1 cellular context compared by ENCODE assay signal in the genomic region with DNA sequence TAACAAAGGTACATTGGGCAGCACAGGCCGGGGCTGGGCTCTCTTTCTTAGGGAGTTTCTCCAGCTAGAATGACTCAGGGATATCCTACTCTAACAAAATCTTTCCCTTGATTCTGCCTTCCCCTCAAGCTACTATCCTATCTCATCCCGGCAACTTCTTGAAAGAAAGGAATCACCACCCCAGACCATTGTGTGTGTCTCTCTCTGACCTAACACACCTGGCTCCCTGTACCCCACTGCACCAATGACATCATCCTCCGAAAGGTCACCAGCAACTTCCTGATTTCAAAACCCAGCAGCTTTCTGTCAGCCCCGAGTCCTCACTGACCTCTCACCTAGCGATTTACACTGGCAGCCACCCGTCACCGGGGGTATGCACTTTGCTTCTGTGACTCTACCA.
TF ChIP-seq lines count a peak whose summit lies in the region.

No MANE protein-coding gene starts in this region.

TF ChIP-seq in GM23338, 12 proteins besides CTCF, POLR2A, EP300 and RAD21 (continued from another document):
- TF ChIP-seq, protein P1, sequence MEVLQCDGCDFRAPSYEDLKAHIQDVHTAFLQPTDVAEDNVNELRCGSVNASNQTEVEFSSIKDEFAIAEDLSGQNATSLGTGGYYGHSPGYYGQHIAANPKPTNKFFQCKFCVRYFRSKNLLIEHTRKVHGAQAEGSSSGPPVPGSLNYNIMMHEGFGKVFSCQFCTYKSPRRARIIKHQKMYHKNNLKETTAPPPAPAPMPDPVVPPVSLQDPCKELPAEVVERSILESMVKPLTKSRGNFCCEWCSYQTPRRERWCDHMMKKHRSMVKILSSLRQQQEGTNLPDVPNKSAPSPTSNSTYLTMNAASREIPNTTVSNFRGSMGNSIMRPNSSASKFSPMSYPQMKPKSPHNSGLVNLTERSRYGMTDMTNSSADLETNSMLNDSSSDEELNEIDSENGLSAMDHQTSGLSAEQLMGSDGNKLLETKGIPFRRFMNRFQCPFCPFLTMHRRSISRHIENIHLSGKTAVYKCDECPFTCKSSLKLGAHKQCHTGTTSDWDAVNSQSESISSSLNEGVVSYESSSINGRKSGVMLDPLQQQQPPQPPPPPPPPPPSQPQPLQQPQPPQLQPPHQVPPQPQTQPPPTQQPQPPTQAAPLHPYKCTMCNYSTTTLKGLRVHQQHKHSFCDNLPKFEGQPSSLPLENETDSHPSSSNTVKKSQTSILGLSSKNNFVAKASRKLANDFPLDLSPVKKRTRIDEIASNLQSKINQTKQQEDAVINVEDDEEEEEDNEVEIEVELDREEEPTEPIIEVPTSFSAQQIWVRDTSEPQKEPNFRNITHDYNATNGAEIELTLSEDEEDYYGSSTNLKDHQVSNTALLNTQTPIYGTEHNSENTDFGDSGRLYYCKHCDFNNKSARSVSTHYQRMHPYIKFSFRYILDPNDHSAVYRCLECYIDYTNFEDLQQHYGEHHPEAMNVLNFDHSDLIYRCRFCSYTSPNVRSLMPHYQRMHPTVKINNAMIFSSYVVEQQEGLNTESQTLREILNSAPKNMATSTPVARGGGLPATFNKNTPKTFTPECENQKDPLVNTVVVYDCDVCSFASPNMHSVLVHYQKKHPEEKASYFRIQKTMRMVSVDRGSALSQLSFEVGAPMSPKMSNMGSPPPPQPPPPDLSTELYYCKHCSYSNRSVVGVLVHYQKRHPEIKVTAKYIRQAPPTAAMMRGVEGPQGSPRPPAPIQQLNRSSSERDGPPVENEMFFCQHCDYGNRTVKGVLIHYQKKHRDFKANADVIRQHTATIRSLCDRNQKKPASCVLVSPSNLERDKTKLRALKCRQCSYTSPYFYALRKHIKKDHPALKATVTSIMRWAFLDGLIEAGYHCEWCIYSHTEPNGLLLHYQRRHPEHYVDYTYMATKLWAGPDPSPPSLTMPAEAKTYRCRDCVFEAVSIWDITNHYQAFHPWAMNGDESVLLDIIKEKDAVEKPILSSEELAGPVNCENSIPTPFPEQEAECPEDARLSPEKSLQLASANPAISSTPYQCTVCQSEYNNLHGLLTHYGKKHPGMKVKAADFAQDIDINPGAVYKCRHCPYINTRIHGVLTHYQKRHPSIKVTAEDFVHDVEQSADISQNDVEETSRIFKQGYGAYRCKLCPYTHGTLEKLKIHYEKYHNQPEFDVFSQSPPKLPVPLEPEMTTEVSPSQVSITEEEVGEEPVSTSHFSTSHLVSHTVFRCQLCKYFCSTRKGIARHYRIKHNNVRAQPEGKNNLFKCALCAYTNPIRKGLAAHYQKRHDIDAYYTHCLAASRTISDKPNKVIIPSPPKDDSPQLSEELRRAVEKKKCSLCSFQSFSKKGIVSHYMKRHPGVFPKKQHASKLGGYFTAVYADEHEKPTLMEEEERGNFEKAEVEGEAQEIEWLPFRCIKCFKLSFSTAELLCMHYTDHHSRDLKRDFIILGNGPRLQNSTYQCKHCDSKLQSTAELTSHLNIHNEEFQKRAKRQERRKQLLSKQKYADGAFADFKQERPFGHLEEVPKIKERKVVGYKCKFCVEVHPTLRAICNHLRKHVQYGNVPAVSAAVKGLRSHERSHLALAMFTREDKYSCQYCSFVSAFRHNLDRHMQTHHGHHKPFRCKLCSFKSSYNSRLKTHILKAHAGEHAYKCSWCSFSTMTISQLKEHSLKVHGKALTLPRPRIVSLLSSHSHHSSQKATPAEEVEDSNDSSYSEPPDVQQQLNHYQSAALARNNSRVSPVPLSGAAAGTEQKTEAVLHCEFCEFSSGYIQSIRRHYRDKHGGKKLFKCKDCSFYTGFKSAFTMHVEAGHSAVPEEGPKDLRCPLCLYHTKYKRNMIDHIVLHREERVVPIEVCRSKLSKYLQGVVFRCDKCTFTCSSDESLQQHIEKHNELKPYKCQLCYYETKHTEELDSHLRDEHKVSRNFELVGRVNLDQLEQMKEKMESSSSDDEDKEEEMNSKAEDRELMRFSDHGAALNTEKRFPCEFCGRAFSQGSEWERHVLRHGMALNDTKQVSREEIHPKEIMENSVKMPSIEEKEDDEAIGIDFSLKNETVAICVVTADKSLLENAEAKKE (CRISPR knock-in tag; IDR thresholded peaks at IDR 0.05), result no peak
- TF ChIP-seq CREB1 (CRISPR knock-in tag; IDR thresholded peaks at IDR 0.05; ENCODE audit: low read depth), result no peak
- no peak for TF ChIP-seq POLR2AphosphoS5 (IDR thresholded peaks at IDR 0.05; ENCODE audit: low read depth)
- TF ChIP-seq ZNF114 (CRISPR knock-in tag; IDR thresholded peaks at IDR 0.05), result no peak
- TF ChIP-seq ZNF331 (CRISPR knock-in tag; IDR thresholded peaks at IDR 0.05; ENCODE audit: low read depth), result no peak
- no peak for TF ChIP-seq STAT1 (IDR thresholded peaks at IDR 0.05; ENCODE audit: unreplicated experiment)
- TF ChIP-seq JUNB (IDR thresholded peaks at IDR 0.05; ENCODE audit: unreplicated experiment), result no peak
- no peak for TF ChIP-seq EZH2 (IDR thresholded peaks at IDR 0.05; ENCODE audit: low read depth, unreplicated experiment)
- no peak for TF ChIP-seq EZH2phosphoT487 (IDR thresholded peaks at IDR 0.05; ENCODE audit: unreplicated experiment)
- TF ChIP-seq, protein P2, sequence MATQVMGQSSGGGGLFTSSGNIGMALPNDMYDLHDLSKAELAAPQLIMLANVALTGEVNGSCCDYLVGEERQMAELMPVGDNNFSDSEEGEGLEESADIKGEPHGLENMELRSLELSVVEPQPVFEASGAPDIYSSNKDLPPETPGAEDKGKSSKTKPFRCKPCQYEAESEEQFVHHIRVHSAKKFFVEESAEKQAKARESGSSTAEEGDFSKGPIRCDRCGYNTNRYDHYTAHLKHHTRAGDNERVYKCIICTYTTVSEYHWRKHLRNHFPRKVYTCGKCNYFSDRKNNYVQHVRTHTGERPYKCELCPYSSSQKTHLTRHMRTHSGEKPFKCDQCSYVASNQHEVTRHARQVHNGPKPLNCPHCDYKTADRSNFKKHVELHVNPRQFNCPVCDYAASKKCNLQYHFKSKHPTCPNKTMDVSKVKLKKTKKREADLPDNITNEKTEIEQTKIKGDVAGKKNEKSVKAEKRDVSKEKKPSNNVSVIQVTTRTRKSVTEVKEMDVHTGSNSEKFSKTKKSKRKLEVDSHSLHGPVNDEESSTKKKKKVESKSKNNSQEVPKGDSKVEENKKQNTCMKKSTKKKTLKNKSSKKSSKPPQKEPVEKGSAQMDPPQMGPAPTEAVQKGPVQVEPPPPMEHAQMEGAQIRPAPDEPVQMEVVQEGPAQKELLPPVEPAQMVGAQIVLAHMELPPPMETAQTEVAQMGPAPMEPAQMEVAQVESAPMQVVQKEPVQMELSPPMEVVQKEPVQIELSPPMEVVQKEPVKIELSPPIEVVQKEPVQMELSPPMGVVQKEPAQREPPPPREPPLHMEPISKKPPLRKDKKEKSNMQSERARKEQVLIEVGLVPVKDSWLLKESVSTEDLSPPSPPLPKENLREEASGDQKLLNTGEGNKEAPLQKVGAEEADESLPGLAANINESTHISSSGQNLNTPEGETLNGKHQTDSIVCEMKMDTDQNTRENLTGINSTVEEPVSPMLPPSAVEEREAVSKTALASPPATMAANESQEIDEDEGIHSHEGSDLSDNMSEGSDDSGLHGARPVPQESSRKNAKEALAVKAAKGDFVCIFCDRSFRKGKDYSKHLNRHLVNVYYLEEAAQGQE (IDR thresholded peaks at IDR 0.05; ENCODE audit: unreplicated experiment), result no peak
